2 cellular contexts compared by ENCODE assay signal in the genomic region with DNA sequence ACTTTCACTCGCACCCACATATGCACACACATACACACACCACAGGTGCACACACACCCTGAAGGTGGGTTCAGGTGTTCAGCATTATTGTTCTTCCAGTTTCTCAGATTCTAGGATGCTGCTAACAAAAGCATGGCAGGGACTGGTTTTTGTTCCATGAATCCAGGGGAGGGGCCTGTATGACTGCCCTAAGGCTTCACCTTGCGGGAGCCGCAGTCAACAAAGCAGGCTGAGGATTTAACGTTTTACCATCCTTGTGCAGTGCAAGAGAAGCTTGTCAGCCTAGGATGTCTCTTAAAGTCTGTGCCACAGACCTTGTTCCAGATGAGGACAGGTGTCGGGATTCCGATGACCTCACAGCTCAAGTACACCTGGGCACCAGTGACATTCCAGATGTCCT.
TF ChIP-seq lines count a peak whose summit lies in the region.

No MANE protein-coding gene starts in this region.

TF ChIP-seq in A549, 52 proteins besides CTCF, POLR2A, EP300 and RAD21 (continued from another document):
- TF ChIP-seq, protein P1, sequence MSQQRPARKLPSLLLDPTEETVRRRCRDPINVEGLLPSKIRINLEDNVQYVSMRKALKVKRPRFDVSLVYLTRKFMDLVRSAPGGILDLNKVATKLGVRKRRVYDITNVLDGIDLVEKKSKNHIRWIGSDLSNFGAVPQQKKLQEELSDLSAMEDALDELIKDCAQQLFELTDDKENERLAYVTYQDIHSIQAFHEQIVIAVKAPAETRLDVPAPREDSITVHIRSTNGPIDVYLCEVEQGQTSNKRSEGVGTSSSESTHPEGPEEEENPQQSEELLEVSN (IDR thresholded peaks at IDR 0.05; ENCODE audit: borderline replicate concordance, low read depth), result no peak
- TF ChIP-seq MAZ (IDR thresholded peaks at IDR 0.05; ENCODE audit: borderline replicate concordance, low read depth, low read length) (no peak), NPAS2 (CRISPR knock-in tag; IDR thresholded peaks at IDR 0.05; ENCODE audit: borderline replicate concordance) (no peak), HEYL (CRISPR knock-in tag; IDR thresholded peaks at IDR 0.05) (no peak), CEBPB (IDR thresholded peaks at IDR 0.05) (no peak), NFE2L2 (conservative IDR thresholded peaks at IDR 0.05; ENCODE audit: low read length) (no peak), HOXB5 (CRISPR knock-in tag; IDR thresholded peaks at IDR 0.05) (no peak), PHF8 (IDR thresholded peaks at IDR 0.05; ENCODE audit: borderline replicate concordance, low read depth) (no peak), GATA3 (IDR thresholded peaks at IDR 0.05; ENCODE audit: borderline replicate concordance) (no peak), ESRRA (IDR thresholded peaks at IDR 0.05; ENCODE audit: borderline replicate concordance, low read length) (no peak), CHD4 (IDR thresholded peaks at IDR 0.05; ENCODE audit: borderline replicate concordance) (no peak)
- TF ChIP-seq, protein P2, sequence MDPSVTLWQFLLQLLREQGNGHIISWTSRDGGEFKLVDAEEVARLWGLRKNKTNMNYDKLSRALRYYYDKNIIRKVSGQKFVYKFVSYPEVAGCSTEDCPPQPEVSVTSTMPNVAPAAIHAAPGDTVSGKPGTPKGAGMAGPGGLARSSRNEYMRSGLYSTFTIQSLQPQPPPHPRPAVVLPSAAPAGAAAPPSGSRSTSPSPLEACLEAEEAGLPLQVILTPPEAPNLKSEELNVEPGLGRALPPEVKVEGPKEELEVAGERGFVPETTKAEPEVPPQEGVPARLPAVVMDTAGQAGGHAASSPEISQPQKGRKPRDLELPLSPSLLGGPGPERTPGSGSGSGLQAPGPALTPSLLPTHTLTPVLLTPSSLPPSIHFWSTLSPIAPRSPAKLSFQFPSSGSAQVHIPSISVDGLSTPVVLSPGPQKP (IDR thresholded peaks at IDR 0.05; ENCODE audit: low read depth, low read length), result no peak
- TF ChIP-seq, protein P3, sequence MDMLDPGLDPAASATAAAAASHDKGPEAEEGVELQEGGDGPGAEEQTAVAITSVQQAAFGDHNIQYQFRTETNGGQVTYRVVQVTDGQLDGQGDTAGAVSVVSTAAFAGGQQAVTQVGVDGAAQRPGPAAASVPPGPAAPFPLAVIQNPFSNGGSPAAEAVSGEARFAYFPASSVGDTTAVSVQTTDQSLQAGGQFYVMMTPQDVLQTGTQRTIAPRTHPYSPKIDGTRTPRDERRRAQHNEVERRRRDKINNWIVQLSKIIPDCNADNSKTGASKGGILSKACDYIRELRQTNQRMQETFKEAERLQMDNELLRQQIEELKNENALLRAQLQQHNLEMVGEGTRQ (IDR thresholded peaks at IDR 0.05), result no peak
- TF ChIP-seq, protein P4, sequence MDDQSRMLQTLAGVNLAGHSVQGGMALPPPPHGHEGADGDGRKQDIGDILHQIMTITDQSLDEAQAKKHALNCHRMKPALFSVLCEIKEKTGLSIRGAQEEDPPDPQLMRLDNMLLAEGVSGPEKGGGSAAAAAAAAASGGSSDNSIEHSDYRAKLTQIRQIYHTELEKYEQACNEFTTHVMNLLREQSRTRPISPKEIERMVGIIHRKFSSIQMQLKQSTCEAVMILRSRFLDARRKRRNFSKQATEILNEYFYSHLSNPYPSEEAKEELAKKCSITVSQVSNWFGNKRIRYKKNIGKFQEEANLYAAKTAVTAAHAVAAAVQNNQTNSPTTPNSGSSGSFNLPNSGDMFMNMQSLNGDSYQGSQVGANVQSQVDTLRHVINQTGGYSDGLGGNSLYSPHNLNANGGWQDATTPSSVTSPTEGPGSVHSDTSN (IDR thresholded peaks at IDR 0.05), result no peak
- TF ChIP-seq, protein P5, sequence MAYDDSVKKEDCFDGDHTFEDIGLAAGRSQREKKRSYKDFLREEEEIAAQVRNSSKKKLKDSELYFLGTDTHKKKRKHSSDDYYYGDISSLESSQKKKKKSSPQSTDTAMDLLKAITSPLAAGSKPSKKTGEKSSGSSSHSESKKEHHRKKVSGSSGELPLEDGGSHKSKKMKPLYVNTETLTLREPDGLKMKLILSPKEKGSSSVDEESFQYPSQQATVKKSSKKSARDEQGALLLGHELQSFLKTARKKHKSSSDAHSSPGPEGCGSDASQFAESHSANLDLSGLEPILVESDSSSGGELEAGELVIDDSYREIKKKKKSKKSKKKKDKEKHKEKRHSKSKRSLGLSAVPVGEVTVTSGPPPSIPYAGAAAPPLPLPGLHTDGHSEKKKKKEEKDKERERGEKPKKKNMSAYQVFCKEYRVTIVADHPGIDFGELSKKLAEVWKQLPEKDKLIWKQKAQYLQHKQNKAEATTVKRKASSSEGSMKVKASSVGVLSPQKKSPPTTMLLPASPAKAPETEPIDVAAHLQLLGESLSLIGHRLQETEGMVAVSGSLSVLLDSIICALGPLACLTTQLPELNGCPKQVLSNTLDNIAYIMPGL (CRISPR knock-in tag; IDR thresholded peaks at IDR 0.05; ENCODE audit: borderline replicate concordance), result no peak

TF ChIP-seq in GM23338, 12 proteins besides CTCF, POLR2A, EP300 and RAD21 (continued from another document):
- TF ChIP-seq, protein P6, sequence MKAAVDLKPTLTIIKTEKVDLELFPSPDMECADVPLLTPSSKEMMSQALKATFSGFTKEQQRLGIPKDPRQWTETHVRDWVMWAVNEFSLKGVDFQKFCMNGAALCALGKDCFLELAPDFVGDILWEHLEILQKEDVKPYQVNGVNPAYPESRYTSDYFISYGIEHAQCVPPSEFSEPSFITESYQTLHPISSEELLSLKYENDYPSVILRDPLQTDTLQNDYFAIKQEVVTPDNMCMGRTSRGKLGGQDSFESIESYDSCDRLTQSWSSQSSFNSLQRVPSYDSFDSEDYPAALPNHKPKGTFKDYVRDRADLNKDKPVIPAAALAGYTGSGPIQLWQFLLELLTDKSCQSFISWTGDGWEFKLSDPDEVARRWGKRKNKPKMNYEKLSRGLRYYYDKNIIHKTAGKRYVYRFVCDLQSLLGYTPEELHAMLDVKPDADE (IDR thresholded peaks at IDR 0.05), result no peak
- no peak for TF ChIP-seq ZNF331 (CRISPR knock-in tag; IDR thresholded peaks at IDR 0.05; ENCODE audit: low read depth)
- no peak for TF ChIP-seq ZNF114 (CRISPR knock-in tag; IDR thresholded peaks at IDR 0.05)
- TF ChIP-seq NANOG (IDR thresholded peaks at IDR 0.05; ENCODE audit: borderline replicate concordance), result no peak
- TF ChIP-seq JUNB (IDR thresholded peaks at IDR 0.05; ENCODE audit: unreplicated experiment), result no peak
- TF ChIP-seq, protein P7, sequence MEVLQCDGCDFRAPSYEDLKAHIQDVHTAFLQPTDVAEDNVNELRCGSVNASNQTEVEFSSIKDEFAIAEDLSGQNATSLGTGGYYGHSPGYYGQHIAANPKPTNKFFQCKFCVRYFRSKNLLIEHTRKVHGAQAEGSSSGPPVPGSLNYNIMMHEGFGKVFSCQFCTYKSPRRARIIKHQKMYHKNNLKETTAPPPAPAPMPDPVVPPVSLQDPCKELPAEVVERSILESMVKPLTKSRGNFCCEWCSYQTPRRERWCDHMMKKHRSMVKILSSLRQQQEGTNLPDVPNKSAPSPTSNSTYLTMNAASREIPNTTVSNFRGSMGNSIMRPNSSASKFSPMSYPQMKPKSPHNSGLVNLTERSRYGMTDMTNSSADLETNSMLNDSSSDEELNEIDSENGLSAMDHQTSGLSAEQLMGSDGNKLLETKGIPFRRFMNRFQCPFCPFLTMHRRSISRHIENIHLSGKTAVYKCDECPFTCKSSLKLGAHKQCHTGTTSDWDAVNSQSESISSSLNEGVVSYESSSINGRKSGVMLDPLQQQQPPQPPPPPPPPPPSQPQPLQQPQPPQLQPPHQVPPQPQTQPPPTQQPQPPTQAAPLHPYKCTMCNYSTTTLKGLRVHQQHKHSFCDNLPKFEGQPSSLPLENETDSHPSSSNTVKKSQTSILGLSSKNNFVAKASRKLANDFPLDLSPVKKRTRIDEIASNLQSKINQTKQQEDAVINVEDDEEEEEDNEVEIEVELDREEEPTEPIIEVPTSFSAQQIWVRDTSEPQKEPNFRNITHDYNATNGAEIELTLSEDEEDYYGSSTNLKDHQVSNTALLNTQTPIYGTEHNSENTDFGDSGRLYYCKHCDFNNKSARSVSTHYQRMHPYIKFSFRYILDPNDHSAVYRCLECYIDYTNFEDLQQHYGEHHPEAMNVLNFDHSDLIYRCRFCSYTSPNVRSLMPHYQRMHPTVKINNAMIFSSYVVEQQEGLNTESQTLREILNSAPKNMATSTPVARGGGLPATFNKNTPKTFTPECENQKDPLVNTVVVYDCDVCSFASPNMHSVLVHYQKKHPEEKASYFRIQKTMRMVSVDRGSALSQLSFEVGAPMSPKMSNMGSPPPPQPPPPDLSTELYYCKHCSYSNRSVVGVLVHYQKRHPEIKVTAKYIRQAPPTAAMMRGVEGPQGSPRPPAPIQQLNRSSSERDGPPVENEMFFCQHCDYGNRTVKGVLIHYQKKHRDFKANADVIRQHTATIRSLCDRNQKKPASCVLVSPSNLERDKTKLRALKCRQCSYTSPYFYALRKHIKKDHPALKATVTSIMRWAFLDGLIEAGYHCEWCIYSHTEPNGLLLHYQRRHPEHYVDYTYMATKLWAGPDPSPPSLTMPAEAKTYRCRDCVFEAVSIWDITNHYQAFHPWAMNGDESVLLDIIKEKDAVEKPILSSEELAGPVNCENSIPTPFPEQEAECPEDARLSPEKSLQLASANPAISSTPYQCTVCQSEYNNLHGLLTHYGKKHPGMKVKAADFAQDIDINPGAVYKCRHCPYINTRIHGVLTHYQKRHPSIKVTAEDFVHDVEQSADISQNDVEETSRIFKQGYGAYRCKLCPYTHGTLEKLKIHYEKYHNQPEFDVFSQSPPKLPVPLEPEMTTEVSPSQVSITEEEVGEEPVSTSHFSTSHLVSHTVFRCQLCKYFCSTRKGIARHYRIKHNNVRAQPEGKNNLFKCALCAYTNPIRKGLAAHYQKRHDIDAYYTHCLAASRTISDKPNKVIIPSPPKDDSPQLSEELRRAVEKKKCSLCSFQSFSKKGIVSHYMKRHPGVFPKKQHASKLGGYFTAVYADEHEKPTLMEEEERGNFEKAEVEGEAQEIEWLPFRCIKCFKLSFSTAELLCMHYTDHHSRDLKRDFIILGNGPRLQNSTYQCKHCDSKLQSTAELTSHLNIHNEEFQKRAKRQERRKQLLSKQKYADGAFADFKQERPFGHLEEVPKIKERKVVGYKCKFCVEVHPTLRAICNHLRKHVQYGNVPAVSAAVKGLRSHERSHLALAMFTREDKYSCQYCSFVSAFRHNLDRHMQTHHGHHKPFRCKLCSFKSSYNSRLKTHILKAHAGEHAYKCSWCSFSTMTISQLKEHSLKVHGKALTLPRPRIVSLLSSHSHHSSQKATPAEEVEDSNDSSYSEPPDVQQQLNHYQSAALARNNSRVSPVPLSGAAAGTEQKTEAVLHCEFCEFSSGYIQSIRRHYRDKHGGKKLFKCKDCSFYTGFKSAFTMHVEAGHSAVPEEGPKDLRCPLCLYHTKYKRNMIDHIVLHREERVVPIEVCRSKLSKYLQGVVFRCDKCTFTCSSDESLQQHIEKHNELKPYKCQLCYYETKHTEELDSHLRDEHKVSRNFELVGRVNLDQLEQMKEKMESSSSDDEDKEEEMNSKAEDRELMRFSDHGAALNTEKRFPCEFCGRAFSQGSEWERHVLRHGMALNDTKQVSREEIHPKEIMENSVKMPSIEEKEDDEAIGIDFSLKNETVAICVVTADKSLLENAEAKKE (CRISPR knock-in tag; IDR thresholded peaks at IDR 0.05), result no peak
- no peak for TF ChIP-seq CREB1 (CRISPR knock-in tag; IDR thresholded peaks at IDR 0.05; ENCODE audit: low read depth)
- TF ChIP-seq POLR2AphosphoS5 (IDR thresholded peaks at IDR 0.05; ENCODE audit: low read depth), result no peak
- no peak for TF ChIP-seq EZH2phosphoT487 (IDR thresholded peaks at IDR 0.05; ENCODE audit: unreplicated experiment)
- TF ChIP-seq, protein P8, sequence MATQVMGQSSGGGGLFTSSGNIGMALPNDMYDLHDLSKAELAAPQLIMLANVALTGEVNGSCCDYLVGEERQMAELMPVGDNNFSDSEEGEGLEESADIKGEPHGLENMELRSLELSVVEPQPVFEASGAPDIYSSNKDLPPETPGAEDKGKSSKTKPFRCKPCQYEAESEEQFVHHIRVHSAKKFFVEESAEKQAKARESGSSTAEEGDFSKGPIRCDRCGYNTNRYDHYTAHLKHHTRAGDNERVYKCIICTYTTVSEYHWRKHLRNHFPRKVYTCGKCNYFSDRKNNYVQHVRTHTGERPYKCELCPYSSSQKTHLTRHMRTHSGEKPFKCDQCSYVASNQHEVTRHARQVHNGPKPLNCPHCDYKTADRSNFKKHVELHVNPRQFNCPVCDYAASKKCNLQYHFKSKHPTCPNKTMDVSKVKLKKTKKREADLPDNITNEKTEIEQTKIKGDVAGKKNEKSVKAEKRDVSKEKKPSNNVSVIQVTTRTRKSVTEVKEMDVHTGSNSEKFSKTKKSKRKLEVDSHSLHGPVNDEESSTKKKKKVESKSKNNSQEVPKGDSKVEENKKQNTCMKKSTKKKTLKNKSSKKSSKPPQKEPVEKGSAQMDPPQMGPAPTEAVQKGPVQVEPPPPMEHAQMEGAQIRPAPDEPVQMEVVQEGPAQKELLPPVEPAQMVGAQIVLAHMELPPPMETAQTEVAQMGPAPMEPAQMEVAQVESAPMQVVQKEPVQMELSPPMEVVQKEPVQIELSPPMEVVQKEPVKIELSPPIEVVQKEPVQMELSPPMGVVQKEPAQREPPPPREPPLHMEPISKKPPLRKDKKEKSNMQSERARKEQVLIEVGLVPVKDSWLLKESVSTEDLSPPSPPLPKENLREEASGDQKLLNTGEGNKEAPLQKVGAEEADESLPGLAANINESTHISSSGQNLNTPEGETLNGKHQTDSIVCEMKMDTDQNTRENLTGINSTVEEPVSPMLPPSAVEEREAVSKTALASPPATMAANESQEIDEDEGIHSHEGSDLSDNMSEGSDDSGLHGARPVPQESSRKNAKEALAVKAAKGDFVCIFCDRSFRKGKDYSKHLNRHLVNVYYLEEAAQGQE (IDR thresholded peaks at IDR 0.05; ENCODE audit: unreplicated experiment), result no peak
- TF ChIP-seq STAT1 (IDR thresholded peaks at IDR 0.05; ENCODE audit: unreplicated experiment), result no peak
